Comparison of ENCODE assay signal across 9 cellular contexts in genomic region chr11:35579557-35580396, GRCh38. TPM values are rescaled to one million over a fixed set of nuclear protein-coding genes. Genes with fewer than 3 reads are reported as not detected.
A peak's percentile ranks its signal among the peaks of the same experiment; 100 is the strongest.
DNase-seq lines count a peak whose midpoint lies in the region; ATAC-seq lines count a peak whose summit lies in the region.
"Had no signal": no experiment of that assay in that cellular context is flagged by ENCODE, and none has a peak within 500 bp of the region (broad histone marks: within the 10 kb centered on the region; RNA-seq: fewer than 3 reads in every experiment).

No MANE protein-coding gene starts in this region.

- H2BK15ac ChIP-seq in mesenchymal stem cell (ENCODE audit: low read depth, poor library complexity, severe bottlenecking): peak overlapping the region; percentile 34

- H4K91ac ChIP-seq in mesenchymal stem cell (ENCODE audit: low read length): no peak overlapping the region

- H3K4me1 ChIP-seq in mesenchymal stem cell (ENCODE audit: control insufficient read depth, insufficient read depth, low read depth, low read length): peaks cover 3% of the 10 kb centered on the region

- H3K27ac Mint-ChIP-seq in effector memory CD8-positive, alpha-beta T cell: no peak overlapping the region

- no peaks in the 10 kb centered on the region for H3K4me1 Mint-ChIP-seq in effector memory CD8-positive, alpha-beta T cell (ENCODE audit: low read depth in 2 of 2)

- H3K23ac ChIP-seq in mesenchymal stem cell (ENCODE audit: low read length in 2 of 2): no peak overlapping the region

- peak overlapping the region; percentile 72 for H3K27ac ChIP-seq in mesenchymal stem cell (ENCODE audit: low read length, poor library complexity, severe bottlenecking)

- H3K79me1 ChIP-seq in mesenchymal stem cell (replicated peaks; ENCODE audit: low read length, poor library complexity, severe bottlenecking): no peaks in the 10 kb centered on the region

- H4K8ac ChIP-seq in mesenchymal stem cell (ENCODE audit: low read length): peak overlapping the region; percentile 56

- H3K14ac ChIP-seq in mesenchymal stem cell (ENCODE audit: low read length in 2 of 2): peak overlapping the region in 1 of 2 experiments; percentile 90

- peaks cover 56 to 57% of the 10 kb centered on the region in 2 donors for H3K27me3 Mint-ChIP-seq in effector memory CD8-positive, alpha-beta T cell

- peak overlapping the region; percentile 29 for H2BK120ac ChIP-seq in mesenchymal stem cell (ENCODE audit: low read depth, low read length)

- H3K4ac ChIP-seq in mesenchymal stem cell (ENCODE audit: low read depth in 1 of 2, low read length in 2 of 2): peak overlapping the region; percentile 39 to 86

- H2BK5ac ChIP-seq in mesenchymal stem cell (ENCODE audit: low read depth, low read length, poor library complexity, severe bottlenecking): no peak overlapping the region

- H3K9me3 Mint-ChIP-seq in effector memory CD8-positive, alpha-beta T cell: no peaks in the 10 kb centered on the region

- H3K36me3 ChIP-seq in mesenchymal stem cell (ENCODE audit: control insufficient read depth in 1 of 2, insufficient read depth in 2 of 2, low read depth in 1 of 2, low read length in 2 of 2): no peaks in the 10 kb centered on the region

- H3K4me2 ChIP-seq in mesenchymal stem cell (ENCODE audit: low read length, poor library complexity, severe bottlenecking): peak overlapping the region; percentile 24

- H3K9ac ChIP-seq in mesenchymal stem cell (ENCODE audit: low read length): peak overlapping the region; percentile 65

- no peak overlapping the region for H3K4me3 ChIP-seq in mesenchymal stem cell (ENCODE audit: insufficient read depth in 1 of 2, low read depth in 1 of 2, low read length in 2 of 2)

- H3K36me3 Mint-ChIP-seq in effector memory CD8-positive, alpha-beta T cell (ENCODE audit: insufficient read depth): no peaks in the 10 kb centered on the region

- WGBS in mesenchymal stem cell: 41% methylated on average over 6 of the region's 7 CpGs

- H3K27me3 ChIP-seq in mesenchymal stem cell (ENCODE audit: control insufficient read depth in 1 of 2, insufficient read depth in 1 of 2, low read length in 2 of 2): no peaks in the 10 kb centered on the region

- H3K9me3 ChIP-seq in mesenchymal stem cell (ENCODE audit: control insufficient read depth, low read length): no peaks in the 10 kb centered on the region

- no peak for ATAC-seq in GM18517 (IDR thresholded peaks at IDR 0.05; ENCODE audit: unreplicated experiment)
- no peak for ATAC-seq in effector memory CD8-positive, alpha-beta T cell (replicated peaks)
- no peak for ATAC-seq in HG03159 (IDR thresholded peaks at IDR 0.05; ENCODE audit: unreplicated experiment)

- H2AFZ ChIP-seq in mesenchymal stem cell (ENCODE audit: low read depth, low read length): no peak overlapping the region

- H2BK12ac ChIP-seq in mesenchymal stem cell (ENCODE audit: low read length in 2 of 2): peak overlapping the region; percentile 45 to 70

- H3K4me3 Mint-ChIP-seq in effector memory CD8-positive, alpha-beta T cell: no peak overlapping the region

- peak overlapping the region in 1 of 2 experiments; percentile 59 for H3K18ac ChIP-seq in mesenchymal stem cell (ENCODE audit: low read depth in 1 of 2, low read length in 2 of 2)

- no peak overlapping the region for H2AK5ac ChIP-seq in mesenchymal stem cell (ENCODE audit: low read length, severe bottlenecking)

- peak; percentile 80 for DNase-seq in CD1c-positive myeloid dendritic cell (ENCODE audit: extremely low spot score)
- peak; percentile 84 for DNase-seq in MV-4-11 (lab: John Stamatoyannopoulos, UW)
- DNase-seq in astrocyte of the hippocampus (ENCODE audit: low read depth, low spot score): peak; percentile 32
- DNase-seq in mesenchymal stem cell: peak; percentile 94
- DNase-seq in amygdala (lab: John Stamatoyannopoulos, UW): no peak
- DNase-seq in effector memory CD8-positive, alpha-beta T cell: no peak
- DNase-seq: NCI-H82 had no signal

RNA-seq across cellular contexts. Expression of gene FJX1, which starts 38.5 kb away (rescaled TPM):
- 6.1 TPM for polyA plus RNA-seq in mesenchymal stem cell (2013, experiment 1 of 2)
- 6.3 TPM for polyA plus RNA-seq in mesenchymal stem cell (2013, experiment 2 of 2)

RNA-seq across cellular contexts. Expression of gene PAMR1, which starts 54.4 kb away (rescaled TPM):
- polyA plus RNA-seq in mesenchymal stem cell (2013, experiment 1 of 2): 79.7 TPM
- 80.3 TPM for polyA plus RNA-seq in mesenchymal stem cell (2013, experiment 2 of 2)

Comparison
In these comparisons a context has a peak if more than half of its experiments do, and no peak if none do; other contexts are left out.
1. DNase-seq: peak in CD1c-positive myeloid dendritic cell (single experiment), MV-4-11 (single experiment), astrocyte of the hippocampus (single experiment) and mesenchymal stem cell (single experiment); none in amygdala (0 of 56) and effector memory CD8-positive, alpha-beta T cell (0 of 3).